10 cellular contexts compared by ENCODE assay signal in genomic region chr13:88118952-88119351, GRCh38.
"Had no signal": no experiment of that assay in that cellular context is flagged by ENCODE, and none has a peak within 500 bp of the region (broad histone marks: within the 10 kb centered on the region; RNA-seq: fewer than 3 reads in every experiment).

No MANE protein-coding gene starts in this region.

- FAIRE-seq: HTR-8/SVneo, K562 had no signal

- H3K4me3 ChIP-seq: GM23248, HAP-1, K562 had no signal

- H3K9me3 ChIP-seq: HAP-1 had no signal

- H3K27ac ChIP-seq: GM23248 had no signal

- H3K36me3 ChIP-seq: HAP-1 had no signal

- H3K4me1 ChIP-seq: HAP-1 had no signal

- ATAC-seq: HCT116, K562 had no signal

- H2AFZ ChIP-seq: GM23248 had no signal

- DNase-seq: GM23248, GOT3, H7, HFFc6, IMR-90, KG1 had no signal
